Comparison of ENCODE assay signal across 8 cellular contexts in genomic region chr6:27178001-27178730, GRCh38.
A peak's percentile ranks its signal among the peaks of the same experiment; 100 is the strongest.
DNase-seq lines count a peak whose midpoint lies in the region; ATAC-seq, FAIRE-seq and TF ChIP-seq lines count a peak whose summit lies in the region.

No MANE protein-coding gene starts in this region.

- peak; percentile 52 for ATAC-seq in GM21529 (IDR thresholded peaks at IDR 0.05; ENCODE audit: unreplicated experiment)
- ATAC-seq in central memory CD8-positive, alpha-beta T cell (replicated peaks; ENCODE audit: extremely low read depth, poor library complexity, severe bottlenecking), result peak; percentile 40

- FAIRE-seq in G401.6 (lab: Jason Lieb, UNC), result peak; percentile 76

- H3K9me3 Mint-ChIP-seq in IgD-negative memory B cell, result peaks cover 0 to 4% (median 0%) of the 10 kb centered on the region in 3 donors
- H3K9me3 Mint-ChIP-seq in central memory CD8-positive, alpha-beta T cell, result no peaks in the 10 kb centered on the region

- peak overlapping the region; percentile 95 to 99 (median 98) for H3K4me3 Mint-ChIP-seq in IgD-negative memory B cell
- peak overlapping the region; percentile 90 for H3K4me3 Mint-ChIP-seq in central memory CD8-positive, alpha-beta T cell

- H3K27ac Mint-ChIP-seq in IgD-negative memory B cell, result peak overlapping the region; percentile 97 to 100 (median 100)
- H3K27ac Mint-ChIP-seq in central memory CD8-positive, alpha-beta T cell (ENCODE audit: low read depth), result peak overlapping the region; percentile 100

- H3K4me3 ChIP-seq in kidney epithelial cell (ENCODE audit: low read depth, low read length), result peak overlapping the region; percentile 96

- no peak for TF ChIP-seq CTCF in kidney epithelial cell (IDR thresholded peaks at IDR 0.05; ENCODE audit: insufficient read depth, low read length, poor library complexity, severe bottlenecking)

- H3K36me3 ChIP-seq in kidney epithelial cell (ENCODE audit: control insufficient read depth, insufficient read depth, low read length), result no peaks in the 10 kb centered on the region

- no peaks in the 10 kb centered on the region for H3K27me3 Mint-ChIP-seq in IgD-negative memory B cell
- peaks cover 22% of the 10 kb centered on the region for H3K27me3 Mint-ChIP-seq in central memory CD8-positive, alpha-beta T cell

- DNase-seq in SW 1271 (lab: John Stamatoyannopoulos, UW) (peak; percentile 73 to 94), kidney epithelial cell (ENCODE audit: low read depth) (peak; percentile 85), NK-92 (lab: John Stamatoyannopoulos, UW; ENCODE audit: unreplicated experiment) (no peak)
- DNase-seq in central memory CD8-positive, alpha-beta T cell (ENCODE audit: low spot score in 2 of 2), result peak in 1 of 2 donors; percentile 20
- DNase-seq in stimulated activated CD4-positive, alpha-beta T cell treated with anti-CD3 and anti-CD28 coated beads, Interleukin-15, amount 100 ng/mL, for 24 hours, result peak; percentile 72

- H3K36me3 Mint-ChIP-seq in IgD-negative memory B cell, result peaks cover 3% of the 10 kb centered on the region
- peaks cover 35% of the 10 kb centered on the region for H3K36me3 Mint-ChIP-seq in central memory CD8-positive, alpha-beta T cell (ENCODE audit: insufficient read depth)

- H3K27me3 ChIP-seq in kidney epithelial cell (ENCODE audit: control insufficient read depth, insufficient read depth, low read length), result no peaks in the 10 kb centered on the region

- peaks cover 6 to 18% (median 9%) of the 10 kb centered on the region in 3 donors for H3K4me1 Mint-ChIP-seq in IgD-negative memory B cell
- peaks cover 22% of the 10 kb centered on the region for H3K4me1 Mint-ChIP-seq in central memory CD8-positive, alpha-beta T cell
